1 cellular context compared by ENCODE assay signal in the genomic region with DNA sequence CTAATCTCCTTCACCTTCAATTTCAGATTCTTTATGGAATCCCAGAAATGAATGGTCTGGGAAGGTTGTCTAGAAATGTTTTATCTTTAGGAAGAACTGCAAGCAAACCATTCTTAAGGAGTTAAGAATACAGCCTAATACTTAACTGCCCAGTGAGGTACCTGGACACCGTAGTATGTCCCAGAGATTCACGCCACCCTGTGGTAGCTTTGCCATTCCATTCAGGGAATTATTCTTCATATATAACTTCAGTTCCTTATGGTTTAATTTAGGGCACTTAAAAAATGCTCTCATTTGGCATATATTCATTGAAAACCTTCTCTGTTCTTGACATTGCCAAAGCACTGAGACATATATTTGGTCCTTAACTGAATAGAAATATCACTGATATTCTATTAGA.
TF ChIP-seq lines count a peak whose summit lies in the region.

No MANE protein-coding gene starts in this region.

TF ChIP-seq in GM23338, 12 proteins besides CTCF, POLR2A, EP300 and RAD21:
- TF ChIP-seq, protein P1, sequence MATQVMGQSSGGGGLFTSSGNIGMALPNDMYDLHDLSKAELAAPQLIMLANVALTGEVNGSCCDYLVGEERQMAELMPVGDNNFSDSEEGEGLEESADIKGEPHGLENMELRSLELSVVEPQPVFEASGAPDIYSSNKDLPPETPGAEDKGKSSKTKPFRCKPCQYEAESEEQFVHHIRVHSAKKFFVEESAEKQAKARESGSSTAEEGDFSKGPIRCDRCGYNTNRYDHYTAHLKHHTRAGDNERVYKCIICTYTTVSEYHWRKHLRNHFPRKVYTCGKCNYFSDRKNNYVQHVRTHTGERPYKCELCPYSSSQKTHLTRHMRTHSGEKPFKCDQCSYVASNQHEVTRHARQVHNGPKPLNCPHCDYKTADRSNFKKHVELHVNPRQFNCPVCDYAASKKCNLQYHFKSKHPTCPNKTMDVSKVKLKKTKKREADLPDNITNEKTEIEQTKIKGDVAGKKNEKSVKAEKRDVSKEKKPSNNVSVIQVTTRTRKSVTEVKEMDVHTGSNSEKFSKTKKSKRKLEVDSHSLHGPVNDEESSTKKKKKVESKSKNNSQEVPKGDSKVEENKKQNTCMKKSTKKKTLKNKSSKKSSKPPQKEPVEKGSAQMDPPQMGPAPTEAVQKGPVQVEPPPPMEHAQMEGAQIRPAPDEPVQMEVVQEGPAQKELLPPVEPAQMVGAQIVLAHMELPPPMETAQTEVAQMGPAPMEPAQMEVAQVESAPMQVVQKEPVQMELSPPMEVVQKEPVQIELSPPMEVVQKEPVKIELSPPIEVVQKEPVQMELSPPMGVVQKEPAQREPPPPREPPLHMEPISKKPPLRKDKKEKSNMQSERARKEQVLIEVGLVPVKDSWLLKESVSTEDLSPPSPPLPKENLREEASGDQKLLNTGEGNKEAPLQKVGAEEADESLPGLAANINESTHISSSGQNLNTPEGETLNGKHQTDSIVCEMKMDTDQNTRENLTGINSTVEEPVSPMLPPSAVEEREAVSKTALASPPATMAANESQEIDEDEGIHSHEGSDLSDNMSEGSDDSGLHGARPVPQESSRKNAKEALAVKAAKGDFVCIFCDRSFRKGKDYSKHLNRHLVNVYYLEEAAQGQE (IDR thresholded peaks at IDR 0.05; ENCODE audit: unreplicated experiment): no peak
- TF ChIP-seq ZNF114 (CRISPR knock-in tag; IDR thresholded peaks at IDR 0.05): no peak
- TF ChIP-seq, protein P2, sequence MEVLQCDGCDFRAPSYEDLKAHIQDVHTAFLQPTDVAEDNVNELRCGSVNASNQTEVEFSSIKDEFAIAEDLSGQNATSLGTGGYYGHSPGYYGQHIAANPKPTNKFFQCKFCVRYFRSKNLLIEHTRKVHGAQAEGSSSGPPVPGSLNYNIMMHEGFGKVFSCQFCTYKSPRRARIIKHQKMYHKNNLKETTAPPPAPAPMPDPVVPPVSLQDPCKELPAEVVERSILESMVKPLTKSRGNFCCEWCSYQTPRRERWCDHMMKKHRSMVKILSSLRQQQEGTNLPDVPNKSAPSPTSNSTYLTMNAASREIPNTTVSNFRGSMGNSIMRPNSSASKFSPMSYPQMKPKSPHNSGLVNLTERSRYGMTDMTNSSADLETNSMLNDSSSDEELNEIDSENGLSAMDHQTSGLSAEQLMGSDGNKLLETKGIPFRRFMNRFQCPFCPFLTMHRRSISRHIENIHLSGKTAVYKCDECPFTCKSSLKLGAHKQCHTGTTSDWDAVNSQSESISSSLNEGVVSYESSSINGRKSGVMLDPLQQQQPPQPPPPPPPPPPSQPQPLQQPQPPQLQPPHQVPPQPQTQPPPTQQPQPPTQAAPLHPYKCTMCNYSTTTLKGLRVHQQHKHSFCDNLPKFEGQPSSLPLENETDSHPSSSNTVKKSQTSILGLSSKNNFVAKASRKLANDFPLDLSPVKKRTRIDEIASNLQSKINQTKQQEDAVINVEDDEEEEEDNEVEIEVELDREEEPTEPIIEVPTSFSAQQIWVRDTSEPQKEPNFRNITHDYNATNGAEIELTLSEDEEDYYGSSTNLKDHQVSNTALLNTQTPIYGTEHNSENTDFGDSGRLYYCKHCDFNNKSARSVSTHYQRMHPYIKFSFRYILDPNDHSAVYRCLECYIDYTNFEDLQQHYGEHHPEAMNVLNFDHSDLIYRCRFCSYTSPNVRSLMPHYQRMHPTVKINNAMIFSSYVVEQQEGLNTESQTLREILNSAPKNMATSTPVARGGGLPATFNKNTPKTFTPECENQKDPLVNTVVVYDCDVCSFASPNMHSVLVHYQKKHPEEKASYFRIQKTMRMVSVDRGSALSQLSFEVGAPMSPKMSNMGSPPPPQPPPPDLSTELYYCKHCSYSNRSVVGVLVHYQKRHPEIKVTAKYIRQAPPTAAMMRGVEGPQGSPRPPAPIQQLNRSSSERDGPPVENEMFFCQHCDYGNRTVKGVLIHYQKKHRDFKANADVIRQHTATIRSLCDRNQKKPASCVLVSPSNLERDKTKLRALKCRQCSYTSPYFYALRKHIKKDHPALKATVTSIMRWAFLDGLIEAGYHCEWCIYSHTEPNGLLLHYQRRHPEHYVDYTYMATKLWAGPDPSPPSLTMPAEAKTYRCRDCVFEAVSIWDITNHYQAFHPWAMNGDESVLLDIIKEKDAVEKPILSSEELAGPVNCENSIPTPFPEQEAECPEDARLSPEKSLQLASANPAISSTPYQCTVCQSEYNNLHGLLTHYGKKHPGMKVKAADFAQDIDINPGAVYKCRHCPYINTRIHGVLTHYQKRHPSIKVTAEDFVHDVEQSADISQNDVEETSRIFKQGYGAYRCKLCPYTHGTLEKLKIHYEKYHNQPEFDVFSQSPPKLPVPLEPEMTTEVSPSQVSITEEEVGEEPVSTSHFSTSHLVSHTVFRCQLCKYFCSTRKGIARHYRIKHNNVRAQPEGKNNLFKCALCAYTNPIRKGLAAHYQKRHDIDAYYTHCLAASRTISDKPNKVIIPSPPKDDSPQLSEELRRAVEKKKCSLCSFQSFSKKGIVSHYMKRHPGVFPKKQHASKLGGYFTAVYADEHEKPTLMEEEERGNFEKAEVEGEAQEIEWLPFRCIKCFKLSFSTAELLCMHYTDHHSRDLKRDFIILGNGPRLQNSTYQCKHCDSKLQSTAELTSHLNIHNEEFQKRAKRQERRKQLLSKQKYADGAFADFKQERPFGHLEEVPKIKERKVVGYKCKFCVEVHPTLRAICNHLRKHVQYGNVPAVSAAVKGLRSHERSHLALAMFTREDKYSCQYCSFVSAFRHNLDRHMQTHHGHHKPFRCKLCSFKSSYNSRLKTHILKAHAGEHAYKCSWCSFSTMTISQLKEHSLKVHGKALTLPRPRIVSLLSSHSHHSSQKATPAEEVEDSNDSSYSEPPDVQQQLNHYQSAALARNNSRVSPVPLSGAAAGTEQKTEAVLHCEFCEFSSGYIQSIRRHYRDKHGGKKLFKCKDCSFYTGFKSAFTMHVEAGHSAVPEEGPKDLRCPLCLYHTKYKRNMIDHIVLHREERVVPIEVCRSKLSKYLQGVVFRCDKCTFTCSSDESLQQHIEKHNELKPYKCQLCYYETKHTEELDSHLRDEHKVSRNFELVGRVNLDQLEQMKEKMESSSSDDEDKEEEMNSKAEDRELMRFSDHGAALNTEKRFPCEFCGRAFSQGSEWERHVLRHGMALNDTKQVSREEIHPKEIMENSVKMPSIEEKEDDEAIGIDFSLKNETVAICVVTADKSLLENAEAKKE (CRISPR knock-in tag; IDR thresholded peaks at IDR 0.05): no peak
- TF ChIP-seq NANOG (IDR thresholded peaks at IDR 0.05; ENCODE audit: borderline replicate concordance): no peak
- no peak for TF ChIP-seq EZH2 (IDR thresholded peaks at IDR 0.05; ENCODE audit: low read depth, unreplicated experiment)
- no peak for TF ChIP-seq EZH2phosphoT487 (IDR thresholded peaks at IDR 0.05; ENCODE audit: unreplicated experiment)
- TF ChIP-seq CREB1 (CRISPR knock-in tag; IDR thresholded peaks at IDR 0.05; ENCODE audit: low read depth): no peak
- TF ChIP-seq, protein P3, sequence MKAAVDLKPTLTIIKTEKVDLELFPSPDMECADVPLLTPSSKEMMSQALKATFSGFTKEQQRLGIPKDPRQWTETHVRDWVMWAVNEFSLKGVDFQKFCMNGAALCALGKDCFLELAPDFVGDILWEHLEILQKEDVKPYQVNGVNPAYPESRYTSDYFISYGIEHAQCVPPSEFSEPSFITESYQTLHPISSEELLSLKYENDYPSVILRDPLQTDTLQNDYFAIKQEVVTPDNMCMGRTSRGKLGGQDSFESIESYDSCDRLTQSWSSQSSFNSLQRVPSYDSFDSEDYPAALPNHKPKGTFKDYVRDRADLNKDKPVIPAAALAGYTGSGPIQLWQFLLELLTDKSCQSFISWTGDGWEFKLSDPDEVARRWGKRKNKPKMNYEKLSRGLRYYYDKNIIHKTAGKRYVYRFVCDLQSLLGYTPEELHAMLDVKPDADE (IDR thresholded peaks at IDR 0.05): no peak
- no peak for TF ChIP-seq STAT1 (IDR thresholded peaks at IDR 0.05; ENCODE audit: unreplicated experiment)
